Comparison of ENCODE assay signal across 11 cellular contexts in genomic region chr7:131606346-131607290, GRCh38. TPM values are rescaled to one million over a fixed set of nuclear protein-coding genes. Genes with fewer than 3 reads are reported as not detected.
DNase-seq lines count a peak whose midpoint lies in the region; ATAC-seq and TF ChIP-seq lines count a peak whose summit lies in the region.
"Had no signal": no experiment of that assay in that cellular context is flagged by ENCODE, and none has a peak within 500 bp of the region (broad histone marks: within the 10 kb centered on the region; RNA-seq: fewer than 3 reads in every experiment).

No MANE protein-coding gene starts in this region.

- no peak overlapping the region for H2AFZ ChIP-seq in PC-9

- H3K36me3 ChIP-seq in cardiac muscle cell: no peaks in the 10 kb centered on the region
- H3K36me3 ChIP-seq in PC-9 (ENCODE audit: low read depth): no peaks in the 10 kb centered on the region
- H3K36me3 ChIP-seq in thyroid gland: no peaks in the 10 kb centered on the region
- no peaks in the 10 kb centered on the region for H3K36me3 ChIP-seq in H7 (replicated peaks; ENCODE audit: control insufficient read depth, insufficient read depth, low read length)
- H3K36me3 ChIP-seq: SJSA1, thoracic aorta had no signal

- H3F3A ChIP-seq in PC-9 (ENCODE audit: insufficient read depth, low read depth): peaks cover 40% of the 10 kb centered on the region

- H3K4me3 ChIP-seq in cardiac muscle cell (no peak overlapping the region), PC-9 (no peak overlapping the region), right cardiac atrium (ENCODE audit: low read length) (no peak overlapping the region), thyroid gland (replicated peaks in 1 of 3) (no peak overlapping the region), H7 (ENCODE audit: insufficient read depth, low read depth, low read length) (no peak overlapping the region)
- H3K4me3 ChIP-seq: mucosa of descending colon, SJSA1, thoracic aorta had no signal

- no peak for ATAC-seq in Right ventricle myocardium inferior
- peak in 1 of 2 donors; percentile 8 for ATAC-seq in right cardiac atrium
- no peak for ATAC-seq in GM18870 (IDR thresholded peaks at IDR 0.05; ENCODE audit: unreplicated experiment)
- ATAC-seq: mucosa of descending colon had no signal

- BruUV-seq in PC-9 (replicated peaks; lab: Mats Ljungman, UMichigan): no TSS peak

- no peaks in the 10 kb centered on the region for H3K27me3 ChIP-seq in cardiac muscle cell
- H3K27me3 ChIP-seq in PC-9 (ENCODE audit: insufficient read depth, low read depth): no peaks in the 10 kb centered on the region
- H3K27me3 ChIP-seq in right cardiac atrium (ENCODE audit: control insufficient read depth, insufficient read depth): no peaks in the 10 kb centered on the region
- H3K27me3 ChIP-seq in thyroid gland: no peaks in the 10 kb centered on the region
- H3K27me3 ChIP-seq in H7 (ENCODE audit: control insufficient read depth, insufficient read depth, low read length): no peaks in the 10 kb centered on the region
- H3K27me3 ChIP-seq: SJSA1 had no signal

- CTCF ChIA-PET in PC-9 (lab: Charles Lee): interaction anchor here (1.0 kb wide), 1 partner anchor 68 kb away, joined by 3 read pairs; no protein-coding TSS in a partner anchor

- H3K4me1 ChIP-seq in cardiac muscle cell (ENCODE audit: low read depth): peaks cover 61% of the 10 kb centered on the region
- H3K4me1 ChIP-seq in PC-9 (replicated peaks; ENCODE audit: insufficient read depth): peaks cover 42% of the 10 kb centered on the region
- H3K4me1 ChIP-seq in right cardiac atrium (ENCODE audit: control insufficient read depth, insufficient read depth, low read length): peaks cover 3% of the 10 kb centered on the region
- H3K4me1 ChIP-seq in thyroid gland: peaks cover 0 to 12% of the 10 kb centered on the region in 2 donors

- peak overlapping the region; percentile 58 for H3K27ac ChIP-seq in cardiac muscle cell
- peak overlapping the region; percentile 52 for H3K27ac ChIP-seq in PC-9
- H3K27ac ChIP-seq in right cardiac atrium (ENCODE audit: low read length): peak overlapping the region; percentile 21
- no peak overlapping the region for H3K27ac ChIP-seq in thyroid gland
- H3K27ac ChIP-seq: SJSA1, thoracic aorta had no signal

- no peak for TF ChIP-seq POLR2A in thyroid gland (IDR thresholded peaks at IDR 0.05)

- no peaks in the 10 kb centered on the region for H3K9me3 ChIP-seq in cardiac muscle cell (ENCODE audit: low read depth)
- no peaks in the 10 kb centered on the region for H3K9me3 ChIP-seq in PC-9 (ENCODE audit: insufficient read depth, low read depth)
- H3K9me3 ChIP-seq in right cardiac atrium (ENCODE audit: control insufficient read depth, low read length): no peaks in the 10 kb centered on the region
- H3K9me3 ChIP-seq in thyroid gland: no peaks in the 10 kb centered on the region
- H3K9me3 ChIP-seq: mucosa of descending colon, SJSA1, thoracic aorta had no signal

- H3K4me2 ChIP-seq in PC-9: peak overlapping the region; percentile 37

- H3K79me2 ChIP-seq in PC-9 (ENCODE audit: low read depth): no peaks in the 10 kb centered on the region

- intact Hi-C loops in Right ventricle myocardium inferior (cut with DNase I): no loop called here
- intact Hi-C loops in PC-9 (cut with micrococcal nuclease; ENCODE audit: unreplicated experiment): no loop called here
- intact Hi-C loops in right cardiac atrium (cut with DNase I): no loop called here
- intact Hi-C loops in thyroid gland (cut with DNase I): no loop called here

- no peak for DNase-seq in cardiac muscle cell (ENCODE audit: low read depth in 1 of 2, low spot score in 1 of 2)
- DNase-seq in Right ventricle myocardium inferior (ENCODE audit: missing footprints): no peak
- peak; percentile 58 to 89 for DNase-seq in PC-9
- DNase-seq in right cardiac atrium: no peak
- DNase-seq in thyroid gland: peak; percentile 36 to 57
- no peak for DNase-seq in H7
- no peak for DNase-seq in SK-N-DZ (ENCODE audit: low spot score)
- DNase-seq: mucosa of descending colon had no signal

- WGBS in right cardiac atrium: 86% methylated on average over 11 of the region's 11 CpGs
- WGBS in thyroid gland, 2 donors: 79 to 85% methylated on average over 11 of the region's 11 CpGs

- 0 out of 2 replicates have a peak, but pooled peaks cover under 1% of the 10 kb centered on the region for H3K9me2 ChIP-seq in PC-9 (ENCODE audit: insufficient read depth)

- TF ChIP-seq CTCF in cardiac muscle cell (IDR thresholded peaks at IDR 0.05; ENCODE audit: low read depth, low read length) (no peak), PC-9 (conservative IDR thresholded peaks at IDR 0.05) (no peak), thyroid gland (IDR thresholded peaks at IDR 0.05) (no peak)

- H4K20me1 ChIP-seq in PC-9 (ENCODE audit: insufficient read depth): no peaks in the 10 kb centered on the region

- POLR2A ChIA-PET in PC-9 (lab: Charles Lee; ENCODE audit: unreplicated experiment): interaction anchor here (0.6 kb wide), 3 partner anchors 19 to 1165 kb away, joined by 4 read pairs; no protein-coding TSS in a partner anchor

RNA-seq across cellular contexts. Expression of gene PODXL, which starts 50.2 kb away (rescaled TPM):
- total RNA-seq in cardiac muscle cell: 52.5 and 58.5 TPM in 2 replicates
- polyA plus RNA-seq in cardiac muscle cell: 24.1 and 28.1 TPM in 2 replicates
- total RNA-seq in Right ventricle myocardium inferior: 59.0 TPM
- 57.5 and 75.3 TPM in 2 replicates for total RNA-seq in PC-9 (2021)
- total RNA-seq in right cardiac atrium: 10 to 100 TPM; 60.7 to 81.1 (median 63.9) TPM
- polyA plus RNA-seq in right cardiac atrium: 29.1 TPM
- 100 to 1,000 TPM in 1 of 4 donors, 10 to 100 TPM in 3; 47.7 to 125 (median 56.3) TPM for total RNA-seq in thyroid gland
- total RNA-seq in H7 (2014; rRNA removed; shearing (Covaris generic)): 254 and 339 TPM in 2 replicates
- 7.7 and 9.2 TPM in 2 replicates for polyA plus RNA-seq in SK-N-DZ (2014; cell fraction: cytosol; rRNA removed)
- 9.1 and 12.6 TPM in 2 replicates for polyA plus RNA-seq in SK-N-DZ (2014; cell fraction: nucleus; rRNA removed)

Comparison
In these comparisons a context has a peak if more than half of its experiments do, and no peak if none do; other contexts are left out.
1. DNase-seq: peak in PC-9 (2 of 2) and thyroid gland (2 of 2); none in cardiac muscle cell (0 of 2), Right ventricle myocardium inferior (single experiment), right cardiac atrium (0 of 3), H7 (single experiment) and SK-N-DZ (single experiment).
2. H3K27ac ChIP-seq: peak in cardiac muscle cell (single experiment), PC-9 (single experiment) and right cardiac atrium (single experiment); none in thyroid gland (0 of 3).